In the genomic region with DNA sequence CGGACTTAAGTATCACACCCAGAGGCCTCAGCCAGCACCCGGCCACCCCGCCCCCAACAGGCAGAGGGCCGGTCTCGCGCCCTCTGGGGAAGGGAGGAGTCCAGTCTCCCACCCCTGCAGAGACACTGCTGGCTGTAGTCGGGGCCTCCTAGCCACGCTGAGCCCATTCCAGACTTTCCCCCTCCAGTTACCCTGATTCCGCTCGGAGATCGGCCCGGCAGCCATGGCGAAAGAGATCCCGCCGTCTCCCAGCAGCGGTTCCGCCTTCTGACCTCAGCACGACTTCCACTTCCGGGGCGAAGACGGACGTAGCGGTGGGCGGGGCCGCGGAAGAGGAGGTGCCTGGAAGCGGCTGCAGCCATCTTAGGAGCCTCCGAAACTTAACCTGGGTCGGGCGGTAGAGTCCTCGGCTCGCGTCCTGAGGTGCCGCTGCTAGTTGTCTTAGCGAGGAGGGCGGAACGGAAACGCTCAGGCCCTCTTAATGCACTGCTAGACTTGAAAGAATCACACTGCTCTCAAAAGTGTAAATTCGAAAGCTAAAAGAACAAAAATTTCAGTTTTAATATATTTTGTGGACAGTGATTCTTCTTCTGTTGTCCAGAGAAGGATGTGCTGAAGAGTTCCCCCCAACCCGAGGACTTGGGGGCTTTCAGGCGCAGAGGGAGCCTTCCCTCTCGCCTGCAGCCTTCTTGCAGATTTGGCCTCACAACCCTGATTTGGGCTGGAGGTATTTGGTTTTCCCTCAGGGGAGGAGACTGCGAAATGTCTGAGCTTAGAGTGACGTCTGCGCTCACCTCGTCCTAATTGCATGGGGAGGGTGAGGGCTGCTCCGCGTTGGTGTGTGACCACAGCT, we compare ENCODE assay signal across 8 cellular contexts. TPM values are rescaled to one million over a fixed set of nuclear protein-coding genes. Genes with fewer than 3 reads are reported as not detected.
DNase-seq lines count a peak whose midpoint lies in the region; ATAC-seq, FAIRE-seq and TF ChIP-seq lines count a peak whose summit lies in the region.

Gene SF3B4, minus strand, starts transcription at position 269 of the 853 bp plus-strand sequence. Its CDS starts 44 bp downstream, at position 225.

- peak; percentile 76 for ATAC-seq in GM21526 (IDR thresholded peaks at IDR 0.05; ENCODE audit: low FRiP score, unreplicated experiment)

- H3K27me3 ChIP-seq in OCI-LY1 (ENCODE audit: insufficient read depth, low read length) = no peaks in the 10 kb centered on the region

- DNase-seq in DMS 273 (lab: John Stamatoyannopoulos, UW; ENCODE audit: unreplicated experiment) = peak; percentile 98
- peak; percentile 81 for DNase-seq in HuH-7 (ENCODE audit: low spot score)
- peak; percentile 95 for DNase-seq in activated CD8-positive, alpha-beta memory T cell treated with anti-CD3 and anti-CD28 coated beads, Interleukin-2, amount 50 U/mL, for 4 hours
- peak; percentile 82 to 93 for DNase-seq in mesothelial cell of epicardium (ENCODE audit: low spot score in 2 of 2, unreplicated experiment in 2 of 2)
- DNase-seq in stimulated activated CD8-positive, alpha-beta memory T cell treated with anti-CD3 and anti-CD28 coated beads, Interleukin-15, amount 100 ng/mL, for 4 hours (ENCODE audit: low read depth in 2 of 2) = peak; percentile 89 to 94

- H3K27ac ChIP-seq in OCI-LY1 (ENCODE audit: low read depth, low read length, poor library complexity, severe bottlenecking) = peak within 1 kb of the TSS; percentile 83

- H3K4me1 Mint-ChIP-seq in mesothelial cell of epicardium = peaks cover 35% of the 10 kb centered on the region

- H3K9ac ChIP-seq in OCI-LY1 (ENCODE audit: low read length) = peak within 1 kb of the TSS; percentile 86

- peak; percentile 50 for FAIRE-seq in endometrium (lab: Jason Lieb, UNC)

- H3K36me3 Mint-ChIP-seq in mesothelial cell of epicardium = peaks cover 49% of the 10 kb centered on the region

- no peaks in the 10 kb centered on the region for H3K9me3 ChIP-seq in OCI-LY1 (ENCODE audit: low read length)

- peaks cover 23% of the 10 kb centered on the region for H3K4me1 ChIP-seq in OCI-LY1 (ENCODE audit: insufficient read depth, low read length, severe bottlenecking)

- peaks cover 8% of the 10 kb centered on the region for H3K79me2 ChIP-seq in OCI-LY1 (ENCODE audit: insufficient read depth, low read length)

- H3K4me3 ChIP-seq in OCI-LY1 (ENCODE audit: low read depth, low read length, poor library complexity, severe bottlenecking) = peak within 1 kb of the TSS; percentile 89

- TF ChIP-seq CTCF in OCI-LY1 (IDR thresholded peaks at IDR 0.05; ENCODE audit: low read length) = no peak
- TF ChIP-seq CTCF in mesothelial cell of epicardium (IDR thresholded peaks at IDR 0.05; ENCODE audit: unreplicated experiment) = no peak

- peak within 1 kb of the TSS; percentile 99 for H3K4me3 Mint-ChIP-seq in mesothelial cell of epicardium

- no peak within 1 kb of the TSS for H2AFZ ChIP-seq in OCI-LY1 (ENCODE audit: low read length)

- H3K9me3 Mint-ChIP-seq in mesothelial cell of epicardium = no peaks in the 10 kb centered on the region

- H3K4me2 ChIP-seq in OCI-LY1 (ENCODE audit: low read length) = peak within 1 kb of the TSS; percentile 81

- no peaks in the 10 kb centered on the region for H3F3A ChIP-seq in OCI-LY1 (ENCODE audit: insufficient read depth, low read length)

- H3K27ac Mint-ChIP-seq in mesothelial cell of epicardium = peak within 1 kb of the TSS; percentile 97

- no peaks in the 10 kb centered on the region for H3K27me3 Mint-ChIP-seq in mesothelial cell of epicardium (ENCODE audit: low read depth)

- no peaks in the 10 kb centered on the region for H3K9me2 ChIP-seq in OCI-LY1 (ENCODE audit: low read depth, low read length)

- H4K20me1 ChIP-seq in OCI-LY1 (ENCODE audit: insufficient read depth, low read length) = no peaks in the 10 kb centered on the region

- H3K36me3 ChIP-seq in OCI-LY1 (ENCODE audit: insufficient read depth, low read length) = peaks cover 42% of the 10 kb centered on the region

RNA-seq across cellular contexts. Expression of gene SF3B4, which starts in this region (rescaled TPM):
- 68.7 to 72.8 TPM (median 69.2 TPM) in 3 replicates for total RNA-seq in mesothelial cell of epicardium

Comparison
In these comparisons a context has a peak if more than half of its experiments do, and no peak if none do; other contexts are left out.
1. Peak in every context shown above with its lines: DNase-seq, ATAC-seq, H3K4me3 ChIP-seq and H3K27ac ChIP-seq.